Comparison of ENCODE assay signal across 9 cellular contexts in the genomic region with DNA sequence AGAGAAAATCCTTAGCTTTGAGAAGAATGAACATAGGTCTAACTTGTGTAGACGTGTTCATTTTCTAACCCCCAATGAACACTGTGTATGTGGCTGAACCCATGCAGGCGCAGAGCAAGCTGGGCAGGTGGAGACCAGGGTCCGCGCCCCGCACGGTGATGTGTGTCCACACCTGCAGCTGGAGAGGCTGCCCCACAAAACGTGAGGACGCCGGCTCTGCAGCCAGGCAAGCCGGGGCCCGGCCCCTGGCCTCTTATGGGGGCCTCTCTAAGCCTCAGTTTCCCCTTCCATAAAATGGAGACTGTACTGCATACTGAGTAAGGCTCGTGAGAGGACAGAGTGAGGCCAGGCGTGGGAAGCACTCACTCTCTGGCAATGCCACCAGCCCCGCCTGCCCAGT.
"Had no signal": no experiment of that assay in that cellular context is flagged by ENCODE, and none has a peak within 500 bp of the region (broad histone marks: within the 10 kb centered on the region; RNA-seq: fewer than 3 reads in every experiment).

No MANE protein-coding gene starts in this region.

- H3K4me3 Mint-ChIP-seq: HFFc6, IgD-negative memory B cell had no signal

- H3K9me3 Mint-ChIP-seq: HFFc6, IgD-negative memory B cell had no signal

- H3K9me3 ChIP-seq: HAP-1 had no signal

- DNase-seq: GOT3, H7, HFFc6, KBM-7 had no signal

- H3K27ac Mint-ChIP-seq: HFFc6, IgD-negative memory B cell had no signal

- ATAC-seq: HCT116, HepG2 had no signal

- H3K36me3 ChIP-seq: HAP-1 had no signal

- H3K27ac ChIP-seq: HL-60 had no signal

- H3K36me3 Mint-ChIP-seq: IgD-negative memory B cell had no signal

- H3K27me3 Mint-ChIP-seq: IgD-negative memory B cell had no signal

- H3K4me3 ChIP-seq: HAP-1 had no signal
